23 cellular contexts compared by ENCODE assay signal in the genomic region with DNA sequence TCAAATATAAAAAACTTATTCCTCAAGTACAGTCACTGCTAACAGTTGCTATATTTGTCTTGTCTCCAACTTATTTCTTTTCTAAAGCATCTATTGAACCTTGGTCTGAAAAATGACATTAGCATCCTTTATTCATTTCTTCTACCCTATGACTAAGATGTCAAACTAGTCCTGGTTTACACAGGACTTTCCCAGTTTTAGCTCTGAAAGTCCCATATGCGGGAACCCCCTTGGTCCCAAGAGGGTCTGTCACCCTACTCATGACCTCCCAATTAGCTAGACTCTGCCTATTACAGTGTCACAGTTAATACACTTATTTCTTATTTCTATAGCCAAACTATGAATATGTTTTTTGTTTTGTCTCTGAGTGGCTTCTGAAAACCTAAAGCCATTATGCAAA. TPM values are rescaled to one million over a fixed set of nuclear protein-coding genes. Genes with fewer than 3 reads are reported as not detected.
DNase-seq lines count a peak whose midpoint lies in the region; ATAC-seq and TF ChIP-seq lines count a peak whose summit lies in the region.
"Had no signal": no experiment of that assay in that cellular context is flagged by ENCODE, and none has a peak within 500 bp of the region (broad histone marks: within the 10 kb centered on the region; RNA-seq: fewer than 3 reads in every experiment).

No MANE protein-coding gene starts in this region.

- no peaks in the 10 kb centered on the region for H4K20me1 ChIP-seq in DOHH2 (ENCODE audit: control insufficient read depth, insufficient read depth, low read depth, low read length)

- peak overlapping the region in 2 of 3 donors; percentile 99 to 100 for H3K27ac Mint-ChIP-seq in IgD-negative memory B cell
- peak overlapping the region; percentile 77 to 97 for H3K27ac Mint-ChIP-seq in effector memory CD8-positive, alpha-beta T cell
- H3K27ac Mint-ChIP-seq in Calu3 (ENCODE audit: unreplicated experiment) = no peak overlapping the region
- H3K27ac Mint-ChIP-seq: activated CD4-positive, alpha-beta T cell treated with anti-CD3 and anti-CD28 coated beads, Interleukin-2, amount 10 ng/mL, durations not matched to agents 24 days and 14 days had no signal

- peak overlapping the region; percentile 79 for H3K4me3 ChIP-seq in DOHH2 (ENCODE audit: low read length)
- H3K4me3 ChIP-seq: body of pancreas, colonic mucosa, thoracic aorta had no signal

- TF ChIP-seq CTCF in DOHH2 (IDR thresholded peaks at IDR 0.05; ENCODE audit: low read depth, low read length, poor library complexity, severe bottlenecking) = no peak
- no peak for TF ChIP-seq CTCF in Calu3 (IDR thresholded peaks at IDR 0.05; ENCODE audit: unreplicated experiment)

- BruUV-seq in Calu3 (replicated peaks; lab: Mats Ljungman, UMichigan) = no TSS peak

- peaks cover 6% of the 10 kb centered on the region for H3K36me3 Mint-ChIP-seq in IgD-negative memory B cell
- H3K36me3 Mint-ChIP-seq in effector memory CD8-positive, alpha-beta T cell (ENCODE audit: insufficient read depth) = no peaks in the 10 kb centered on the region
- no peaks in the 10 kb centered on the region for H3K36me3 Mint-ChIP-seq in Calu3 (ENCODE audit: insufficient read depth, unreplicated experiment)

- H3K4me2 ChIP-seq in DOHH2 (ENCODE audit: low read length) = peak overlapping the region; percentile 95

- H3K9me3 ChIP-seq in DOHH2 (ENCODE audit: control insufficient read depth, insufficient read depth, low read length) = no peaks in the 10 kb centered on the region
- H3K9me3 ChIP-seq: body of pancreas, colonic mucosa, thoracic aorta had no signal

- no peaks in the 10 kb centered on the region for H3K27me3 ChIP-seq in DOHH2 (ENCODE audit: control insufficient read depth, low read length)
- H3K27me3 ChIP-seq: body of pancreas, colonic mucosa had no signal

- intact Hi-C loops in Calu3 (cut with micrococcal nuclease; ENCODE audit: unreplicated experiment) = no loop called here
- intact Hi-C loops in cardiac septum (cut with DNase I) = no loop called here

- peaks cover 0 to 2% (median 0%) of the 10 kb centered on the region in 3 donors for H3K9me3 Mint-ChIP-seq in IgD-negative memory B cell
- H3K9me3 Mint-ChIP-seq in effector memory CD8-positive, alpha-beta T cell = no peaks in the 10 kb centered on the region
- H3K9me3 Mint-ChIP-seq in Calu3 (ENCODE audit: low read depth, unreplicated experiment) = no peaks in the 10 kb centered on the region
- H3K9me3 Mint-ChIP-seq: activated CD4-positive, alpha-beta T cell treated with anti-CD3 and anti-CD28 coated beads, Interleukin-2, amount 10 ng/mL, durations not matched to agents 24 days and 14 days had no signal

- H3K4me1 ChIP-seq in DOHH2 (ENCODE audit: control insufficient read depth, low read length) = peaks cover 100% of the 10 kb centered on the region
- H3K4me1 ChIP-seq: body of pancreas had no signal

- H3K4me3 Mint-ChIP-seq in IgD-negative memory B cell (peak overlapping the region; percentile 64 to 99 (median 89)), Calu3 (ENCODE audit: low read depth, unreplicated experiment) (no peak overlapping the region)
- peak overlapping the region in 1 of 2 donors; percentile 94 for H3K4me3 Mint-ChIP-seq in effector memory CD8-positive, alpha-beta T cell
- H3K4me3 Mint-ChIP-seq: activated CD4-positive, alpha-beta T cell treated with anti-CD3 and anti-CD28 coated beads, Interleukin-2, amount 10 ng/mL, durations not matched to agents 24 days and 14 days had no signal

- peaks cover 34% of the 10 kb centered on the region for H3F3A ChIP-seq in DOHH2 (ENCODE audit: control insufficient read depth, insufficient read depth)

- ATAC-seq in GM21619 (IDR thresholded peaks at IDR 0.05; ENCODE audit: unreplicated experiment) (peak; percentile 21), HG03565 (IDR thresholded peaks at IDR 0.05; ENCODE audit: unreplicated experiment) (no peak)
- no peak for ATAC-seq in effector memory CD8-positive, alpha-beta T cell (replicated peaks)
- ATAC-seq: activated CD8-positive, alpha-beta memory T cell treated with anti-CD3 and anti-CD28 coated beads, Interleukin-2, amount 10 ng/mL, durations not matched to agents 7 days and 5 days; body of pancreas; right cardiac atrium had no signal

- H3K79me2 ChIP-seq in DOHH2 (ENCODE audit: control insufficient read depth, low read length) = peaks cover 94% of the 10 kb centered on the region

- peak overlapping the region; percentile 90 for H3K27ac ChIP-seq in DOHH2 (ENCODE audit: low read depth, low read length)
- H3K27ac ChIP-seq: body of pancreas, colonic mucosa, thoracic aorta had no signal

- peaks cover 46 to 77% (median 56%) of the 10 kb centered on the region in 3 donors for H3K4me1 Mint-ChIP-seq in IgD-negative memory B cell
- peaks cover 26 to 57% of the 10 kb centered on the region in 2 donors for H3K4me1 Mint-ChIP-seq in effector memory CD8-positive, alpha-beta T cell (ENCODE audit: low read depth in 2 of 2)
- peaks cover 47% of the 10 kb centered on the region for H3K4me1 Mint-ChIP-seq in Calu3 (ENCODE audit: low read depth, unreplicated experiment)

- H3K36me3 ChIP-seq in DOHH2 (ENCODE audit: control insufficient read depth, low read length) = peaks cover 31% of the 10 kb centered on the region
- H3K36me3 ChIP-seq: colonic mucosa, thoracic aorta had no signal

- no peaks in the 10 kb centered on the region for H3K9me2 ChIP-seq in DOHH2 (replicated peaks; ENCODE audit: control insufficient read depth, low read length)

- H3K27me3 Mint-ChIP-seq in IgD-negative memory B cell = peaks cover 2% of the 10 kb centered on the region
- no peaks in the 10 kb centered on the region for H3K27me3 Mint-ChIP-seq in effector memory CD8-positive, alpha-beta T cell
- H3K27me3 Mint-ChIP-seq in Calu3 (ENCODE audit: unreplicated experiment) = no peaks in the 10 kb centered on the region

- CTCF ChIA-PET in Calu3 (lab: Charles Lee) = interaction anchor here (0.7 kb wide), 1 partner anchor 22 kb away, joined by 3 read pairs; no protein-coding TSS in a partner anchor

- DNase-seq in effector memory CD8-positive, alpha-beta T cell = no peak
- DNase-seq in NCI-H69 (lab: John Stamatoyannopoulos, UW) (no peak), Calu3 (no peak), cardiac septum (ENCODE audit: low spot score) (no peak)
- DNase-seq: activated CD4-positive, alpha-beta T cell treated with anti-CD3 and anti-CD28 coated beads, Interleukin-2, amount 10 ng/mL, durations not matched to agents 24 days and 14 days; activated CD8-positive, alpha-beta memory T cell treated with anti-CD3 and anti-CD28 coated beads, Interleukin-2, amount 10 ng/mL, durations not matched to agents 7 days and 5 days; body of pancreas; C1 segment of cervical spinal cord; colonic mucosa; DMS 273 treated with DMSO at 0.1 percent for 48 hours; GDM1; GOT3; MM.1S; NCI-H1436 treated with DMSO at 0.1 percent for 48 hours; NCI-H748 treated with DMSO at 0.1 percent for 48 hours; right cardiac atrium; stimulated activated CD8-positive, alpha-beta memory T cell treated with anti-CD3 and anti-CD28 coated beads, Interleukin-4, amount 100 ng/mL, for 48 hours; T-helper 1 cell had no signal

RNA-seq across cellular contexts. Expression of gene PLEKHG1, which starts 37.1 kb away (rescaled TPM):
- 40.2 TPM for polyA plus RNA-seq in IgD-negative memory B cell
- 9.7 and 16.9 TPM in 2 replicates for total RNA-seq in Calu3 (2022)
- 19.5 TPM for total RNA-seq in cardiac septum
